2 cellular contexts compared by ENCODE assay signal in the genomic region with DNA sequence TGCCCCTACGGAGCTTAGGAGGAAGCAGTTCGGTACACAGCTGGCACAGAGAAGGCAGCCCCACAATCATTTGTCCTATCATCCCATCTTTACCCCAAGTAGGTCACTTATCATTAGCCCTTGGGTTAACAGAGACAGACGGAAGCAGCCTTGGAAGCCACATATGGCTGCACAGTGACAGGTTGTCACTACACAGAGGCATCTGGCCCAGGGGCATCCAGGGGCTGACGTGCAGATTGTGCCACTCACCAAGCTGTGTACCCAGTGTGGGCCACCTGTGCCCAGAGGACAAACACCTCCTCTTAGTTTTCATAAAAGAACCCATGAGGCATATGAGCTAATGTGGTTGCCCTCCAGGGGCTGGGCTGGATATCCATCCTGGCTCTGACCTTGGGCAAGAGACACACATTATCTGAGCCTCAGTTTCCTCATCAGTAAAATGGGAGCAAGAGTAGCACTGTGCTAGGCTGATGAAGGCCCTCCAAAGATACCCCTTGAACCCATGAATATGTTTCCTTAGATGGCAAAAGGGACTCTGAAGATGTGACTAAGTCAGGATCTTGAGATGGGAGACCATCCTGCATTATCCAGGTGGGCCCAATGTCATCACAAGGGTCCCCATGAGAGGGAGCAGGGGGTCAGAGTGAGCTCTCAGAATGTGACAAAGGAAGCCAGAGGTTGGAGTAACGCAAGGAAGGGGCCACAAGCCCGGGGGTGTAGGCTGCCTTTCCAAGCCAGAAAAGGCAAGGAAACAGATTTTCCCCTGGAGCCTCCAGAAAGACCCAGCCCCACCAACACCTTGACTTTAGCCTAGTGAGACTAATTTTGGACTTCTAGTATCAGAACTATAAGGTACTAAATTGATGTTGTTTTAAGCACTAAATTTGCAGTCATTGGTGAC.
TF ChIP-seq lines count a peak whose summit lies in the region.

No MANE protein-coding gene starts in this region.

TF ChIP-seq in IMR-90, 13 proteins besides CTCF, POLR2A, EP300 and RAD21:
- TF ChIP-seq MAFK (IDR thresholded peaks at IDR 0.05; ENCODE audit: low read depth, low read length) (no peak), MXI1 (IDR thresholded peaks at IDR 0.05; ENCODE audit: borderline replicate concordance, low read depth, low read length) (no peak), FOS (IDR thresholded peaks at IDR 0.05; ENCODE audit: low read depth, low read length) (no peak)
- TF ChIP-seq, protein P1, sequence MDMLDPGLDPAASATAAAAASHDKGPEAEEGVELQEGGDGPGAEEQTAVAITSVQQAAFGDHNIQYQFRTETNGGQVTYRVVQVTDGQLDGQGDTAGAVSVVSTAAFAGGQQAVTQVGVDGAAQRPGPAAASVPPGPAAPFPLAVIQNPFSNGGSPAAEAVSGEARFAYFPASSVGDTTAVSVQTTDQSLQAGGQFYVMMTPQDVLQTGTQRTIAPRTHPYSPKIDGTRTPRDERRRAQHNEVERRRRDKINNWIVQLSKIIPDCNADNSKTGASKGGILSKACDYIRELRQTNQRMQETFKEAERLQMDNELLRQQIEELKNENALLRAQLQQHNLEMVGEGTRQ (IDR thresholded peaks at IDR 0.05; ENCODE audit: low read depth, low read length), result no peak

TF ChIP-seq in liver, 16 proteins besides CTCF, POLR2A, EP300 and RAD21:
- TF ChIP-seq YY1 (IDR thresholded peaks at IDR 0.05), result no peak
- no peak for TF ChIP-seq HNF4G (IDR thresholded peaks at IDR 0.05)
- TF ChIP-seq, protein P2, sequence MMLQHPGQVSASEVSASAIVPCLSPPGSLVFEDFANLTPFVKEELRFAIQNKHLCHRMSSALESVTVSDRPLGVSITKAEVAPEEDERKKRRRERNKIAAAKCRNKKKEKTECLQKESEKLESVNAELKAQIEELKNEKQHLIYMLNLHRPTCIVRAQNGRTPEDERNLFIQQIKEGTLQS (IDR thresholded peaks at IDR 0.05), result no peak
- TF ChIP-seq NR2F2 (IDR thresholded peaks at IDR 0.05), result no peak
- no peak for TF ChIP-seq SP1 (IDR thresholded peaks at IDR 0.05)
